Comparison of ENCODE assay signal across 16 cellular contexts in the genomic region with DNA sequence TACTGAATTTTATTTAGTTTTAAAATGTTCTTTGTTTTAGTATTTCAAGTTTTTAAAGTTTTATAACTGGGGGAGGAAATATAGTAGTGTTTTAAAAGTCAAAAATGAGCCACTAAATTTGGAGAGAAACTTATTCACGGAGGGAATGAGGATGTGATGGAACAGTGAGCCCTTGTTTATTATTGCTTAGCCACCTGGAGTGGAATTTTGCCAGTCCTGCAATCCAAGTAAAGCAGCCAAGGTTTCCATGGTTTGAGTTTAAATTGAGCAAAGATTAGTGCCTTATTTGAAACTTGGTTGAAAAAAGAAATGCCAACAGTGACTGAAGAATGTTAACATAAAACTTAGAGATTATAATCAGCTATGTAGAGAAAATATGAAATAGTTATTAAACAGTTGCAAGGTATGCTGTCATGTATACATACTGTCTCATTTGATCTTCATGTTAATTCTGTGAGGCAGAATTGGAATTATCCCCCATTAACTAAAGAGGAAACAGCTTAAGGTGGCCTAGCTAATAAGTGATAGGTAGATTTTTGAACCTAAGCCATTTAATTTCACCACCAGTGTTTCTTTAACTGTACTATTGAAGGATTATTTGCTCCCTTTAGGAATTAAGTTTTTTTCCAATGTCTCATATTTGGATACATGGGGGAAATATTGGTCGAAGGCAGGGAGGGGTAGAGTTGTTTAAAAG. TPM values are rescaled to one million over a fixed set of nuclear protein-coding genes. Genes with fewer than 3 reads are reported as not detected.
DNase-seq lines count a peak whose midpoint lies in the region; ATAC-seq and TF ChIP-seq lines count a peak whose summit lies in the region.
"Had no signal": no experiment of that assay in that cellular context is flagged by ENCODE, and none has a peak within 500 bp of the region (broad histone marks: within the 10 kb centered on the region; RNA-seq: fewer than 3 reads in every experiment).

No MANE protein-coding gene starts in this region.

- peak; percentile 79 for ATAC-seq in body of pancreas

- peaks cover 0 to 5% of the 10 kb centered on the region in 2 donors for H3K36me3 ChIP-seq in body of pancreas (replicated peaks in 1 of 2; ENCODE audit: insufficient read depth in 1 of 2, low read depth in 2 of 2)
- peaks cover 17 to 43% of the 10 kb centered on the region in 2 experiments for H3K36me3 ChIP-seq in mesenchymal stem cell (ENCODE audit: control insufficient read depth in 1 of 2, insufficient read depth in 2 of 2, low read depth in 1 of 2, low read length in 2 of 2)
- H3K36me3 ChIP-seq in suprapubic skin = peaks cover 10% of the 10 kb centered on the region

- H3K9ac ChIP-seq in mesenchymal stem cell (ENCODE audit: low read length) = peak overlapping the region; percentile 20
- H3K9ac ChIP-seq: BLaER1 treated with 17β-estradiol and CSF1 and Interleukin-3, amounts not matched to agents 10 nM and 100 nM; KMS-11 had no signal

- TF ChIP-seq POLR2A in body of pancreas (IDR thresholded peaks at IDR 0.05) (no peak), suprapubic skin (IDR thresholded peaks at IDR 0.05) (no peak)

- WGBS in body of pancreas, 2 donors = 39 to 45% methylated on average over 2 of the region's 2 CpGs
- WGBS in mesenchymal stem cell = 84% methylated on average over 1 of the region's 2 CpGs
- WGBS in suprapubic skin = 22% methylated on average over 2 of the region's 2 CpGs

- peaks cover 12% of the 10 kb centered on the region for H3K4me1 ChIP-seq in body of pancreas
- peaks cover 4% of the 10 kb centered on the region for H3K4me1 ChIP-seq in mesenchymal stem cell (ENCODE audit: control insufficient read depth, insufficient read depth, low read depth, low read length)
- H3K4me1 ChIP-seq in suprapubic skin = peaks cover 25% of the 10 kb centered on the region

- H3K4me3 ChIP-seq in LNCaP clone FGC (ENCODE audit: low read depth, low read length) (no peak overlapping the region), body of pancreas (no peak overlapping the region), mesenchymal stem cell (ENCODE audit: insufficient read depth in 1 of 2, low read depth in 1 of 2, low read length in 2 of 2) (no peak overlapping the region), suprapubic skin (no peak overlapping the region)
- H3K4me3 ChIP-seq: BLaER1 treated with 17β-estradiol and CSF1 and Interleukin-3, amounts not matched to agents 10 nM and 100 nM had no signal

- POLR2A ChIA-PET in RWPE1 (lab: Yijun Ruan, JAX; ENCODE audit: low non-redundant PET) = no interaction called here

- H3K79me1 ChIP-seq in mesenchymal stem cell (replicated peaks; ENCODE audit: low read length, poor library complexity, severe bottlenecking) = peaks cover 16% of the 10 kb centered on the region

- H2AFZ ChIP-seq in mesenchymal stem cell (ENCODE audit: low read depth, low read length) = no peak overlapping the region

- H3K27ac ChIP-seq in body of pancreas = peak overlapping the region in 3 of 4 donors; percentile 56 to 76 (median 62)
- peak overlapping the region; percentile 51 for H3K27ac ChIP-seq in mesenchymal stem cell (ENCODE audit: low read length, poor library complexity, severe bottlenecking)
- peak overlapping the region; percentile 43 for H3K27ac ChIP-seq in suprapubic skin
- no peak overlapping the region for H3K27ac ChIP-seq in RWPE1
- H3K27ac ChIP-seq: BLaER1 treated with 17β-estradiol and CSF1 and Interleukin-3, amounts not matched to agents 10 nM and 100 nM; KMS-11 had no signal

- CTCF ChIA-PET in RWPE1 (lab: Yijun Ruan, JAX) = no interaction called here

- no peak overlapping the region for H3K14ac ChIP-seq in mesenchymal stem cell (ENCODE audit: low read length in 2 of 2)

- no peak overlapping the region for H4K91ac ChIP-seq in mesenchymal stem cell (ENCODE audit: low read length)

- no peak overlapping the region for H2BK5ac ChIP-seq in mesenchymal stem cell (ENCODE audit: low read depth, low read length, poor library complexity, severe bottlenecking)

- TF ChIP-seq CTCF in LNCaP clone FGC (IDR thresholded peaks at IDR 0.05; ENCODE audit: control insufficient read depth, extremely low read depth, insufficient read depth) (no peak), body of pancreas (IDR thresholded peaks at IDR 0.05) (no peak), suprapubic skin (IDR thresholded peaks at IDR 0.05) (no peak), RWPE1 (conservative IDR thresholded peaks at IDR 0.05; ENCODE audit: low read depth) (no peak)

- H3K18ac ChIP-seq in mesenchymal stem cell (ENCODE audit: low read depth in 1 of 2, low read length in 2 of 2) = no peak overlapping the region

- H3K9me3 ChIP-seq in body of pancreas = no peaks in the 10 kb centered on the region
- H3K9me3 ChIP-seq in mesenchymal stem cell (ENCODE audit: control insufficient read depth, low read length) = no peaks in the 10 kb centered on the region
- H3K9me3 ChIP-seq in suprapubic skin = no peaks in the 10 kb centered on the region

- TF ChIP-seq EP300 in suprapubic skin (IDR thresholded peaks at IDR 0.05) = no peak

- H2AK5ac ChIP-seq in mesenchymal stem cell (ENCODE audit: low read length, severe bottlenecking) = no peak overlapping the region

- H3K23ac ChIP-seq in mesenchymal stem cell (ENCODE audit: low read length in 2 of 2) = no peak overlapping the region

- no peak overlapping the region for H2BK12ac ChIP-seq in mesenchymal stem cell (ENCODE audit: low read length in 2 of 2)

- no peak overlapping the region for H2BK120ac ChIP-seq in mesenchymal stem cell (ENCODE audit: low read depth, low read length)

- DNase-seq in LNCaP clone FGC (ENCODE audit: low read depth) (peak; percentile 64), body of pancreas (peak in 3 of 4 donors; percentile 35 to 39 (median 36)), mesenchymal stem cell (no peak), suprapubic skin (ENCODE audit: low spot score in 2 of 2) (no peak), NCI-H2171 treated with DMSO at 0.1 percent for 48 hours (lab: John Stamatoyannopoulos, UW) (no peak), RWPE1 (ENCODE audit: low spot score) (no peak), NCI-H2227 (lab: John Stamatoyannopoulos, UW; ENCODE audit: unreplicated experiment) (no peak)
- DNase-seq: activated naive CD8-positive, alpha-beta T cell treated with anti-CD3 and anti-CD28 coated beads, Interleukin-2, amount 10 ng/mL, durations not matched to agents 7 days and 5 days; cortex of kidney; DMS79 treated with DMSO at 0.1 percent for 48 hours; hypothalamus; NCI-H146; NCI-H446; small intestine had no signal

- H3K4ac ChIP-seq in mesenchymal stem cell (ENCODE audit: low read depth in 1 of 2, low read length in 2 of 2) = no peak overlapping the region

- H4K8ac ChIP-seq in mesenchymal stem cell (ENCODE audit: low read length) = no peak overlapping the region

- H3K27me3 ChIP-seq in body of pancreas = no peaks in the 10 kb centered on the region
- no peaks in the 10 kb centered on the region for H3K27me3 ChIP-seq in mesenchymal stem cell (ENCODE audit: control insufficient read depth in 1 of 2, insufficient read depth in 1 of 2, low read length in 2 of 2)
- no peaks in the 10 kb centered on the region for H3K27me3 ChIP-seq in suprapubic skin
- H3K27me3 ChIP-seq: BLaER1 treated with 17β-estradiol and CSF1 and Interleukin-3, amounts not matched to agents 10 nM and 100 nM had no signal

- intact Hi-C loops in body of pancreas (cut with DNase I) = no loop called here

- no peak overlapping the region for H3K4me2 ChIP-seq in mesenchymal stem cell (ENCODE audit: low read length, poor library complexity, severe bottlenecking)
- H3K4me2 ChIP-seq: BLaER1 treated with 17β-estradiol and CSF1 and Interleukin-3, amounts not matched to agents 10 nM and 100 nM; KMS-11 had no signal

- no peak overlapping the region for H2BK15ac ChIP-seq in mesenchymal stem cell (ENCODE audit: low read depth, poor library complexity, severe bottlenecking)

RNA-seq across cellular contexts. Expression of a gene that starts 36.4 kb away (rescaled TPM):
- total RNA-seq in body of pancreas (10 to 100 TPM; 18.8 to 22.1 TPM), suprapubic skin (10 to 100 TPM; 27.6 to 64.9 (median 35.8) TPM)
- polyA plus RNA-seq in mesenchymal stem cell (2013, experiment 1 of 2) = 22.1 TPM
- polyA plus RNA-seq in mesenchymal stem cell (2013, experiment 2 of 2) = 22.7 TPM

Comparison
In these comparisons a context has a peak if more than half of its experiments do, and no peak if none do; other contexts are left out.
1. DNase-seq: peak in LNCaP clone FGC (single experiment) and body of pancreas (3 of 4); none in mesenchymal stem cell (single experiment), suprapubic skin (0 of 2), NCI-H2171 treated with DMSO at 0.1 percent for 48 hours (single experiment), RWPE1 (single experiment) and NCI-H2227 (single experiment).